8 cellular contexts compared by ENCODE assay signal in genomic region chr7:141737836-141738591, GRCh38. TPM values are rescaled to one million over a fixed set of nuclear protein-coding genes. Genes with fewer than 3 reads are reported as not detected.
A peak's percentile ranks its signal among the peaks of the same experiment; 100 is the strongest.
DNase-seq lines count a peak whose midpoint lies in the region; ATAC-seq and TF ChIP-seq lines count a peak whose summit lies in the region.

A gene with protein sequence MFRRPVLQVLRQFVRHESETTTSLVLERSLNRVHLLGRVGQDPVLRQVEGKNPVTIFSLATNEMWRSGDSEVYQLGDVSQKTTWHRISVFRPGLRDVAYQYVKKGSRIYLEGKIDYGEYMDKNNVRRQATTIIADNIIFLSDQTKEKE (plus strand): TSS chr7:141738358. CDS start chr7:141739167, 809 bp downstream.

- H3K27me3 ChIP-seq in osteoblast (ENCODE audit: insufficient read depth, low read length) (no peaks in the 10 kb centered on the region), thymus (ENCODE audit: control insufficient read depth, insufficient read depth) (no peaks in the 10 kb centered on the region)

- peak within 1 kb of the TSS; percentile 91 for H3K4me3 ChIP-seq in osteoblast (ENCODE audit: insufficient read depth, low read length)
- H3K4me3 ChIP-seq in thymus (ENCODE audit: low read length): peak within 1 kb of the TSS; percentile 86

- H3K36me3 Mint-ChIP-seq in activated naive CD4-positive, alpha-beta T cell treated with anti-CD3 and anti-CD28 coated beads, Interleukin-2, amount 50 U/mL, for 72 hours: peaks cover 30 to 39% of the 10 kb centered on the region in 2 donors

- ATAC-seq in HG02571 (IDR thresholded peaks at IDR 0.05; ENCODE audit: unreplicated experiment) (peak; percentile 96), SK-N-SH treated with all-trans-retinoic acid at 6 μM for 48 hours (peak; percentile 94)
- peak; percentile 88 to 91 for ATAC-seq in activated naive CD4-positive, alpha-beta T cell treated with anti-CD3 and anti-CD28 coated beads, Interleukin-2, amount 50 U/mL, for 72 hours

- peak within 1 kb of the TSS; percentile 99 to 100 for H3K27ac Mint-ChIP-seq in activated naive CD4-positive, alpha-beta T cell treated with anti-CD3 and anti-CD28 coated beads, Interleukin-2, amount 50 U/mL, for 72 hours

- H3K36me3 ChIP-seq in osteoblast (ENCODE audit: insufficient read depth, low read length) (peaks cover 33% of the 10 kb centered on the region), thymus (ENCODE audit: control insufficient read depth, insufficient read depth) (peaks cover 12% of the 10 kb centered on the region)

- H3K79me2 ChIP-seq in osteoblast (ENCODE audit: insufficient read depth, low read length): peaks cover 36% of the 10 kb centered on the region

- CTCF ChIA-PET in GM10248 (lab: Yijun Ruan, JAX): interaction anchor here (0.6 to 3.0 kb wide), 32 partner anchors 9 to 1260 kb away, joined by 3 to 29 read pairs (median 4); partner anchors contain the start of genes DENND11 and TAS2R4

- H3K4me1 ChIP-seq in osteoblast (ENCODE audit: insufficient read depth, low read length) (peaks cover 18% of the 10 kb centered on the region), thymus (ENCODE audit: control insufficient read depth, insufficient read depth, low read length) (peaks cover 7% of the 10 kb centered on the region)

- peak within 1 kb of the TSS; percentile 84 for H3K27ac ChIP-seq in osteoblast (ENCODE audit: low read depth, low read length)
- peak within 1 kb of the TSS; percentile 90 for H3K27ac ChIP-seq in thymus (ENCODE audit: low read depth)

- H3K4me2 ChIP-seq in osteoblast (ENCODE audit: insufficient read depth, low read length): peak within 1 kb of the TSS; percentile 95

- no peaks in the 10 kb centered on the region for H3K9me3 ChIP-seq in osteoblast (ENCODE audit: low read depth, low read length)
- no peaks in the 10 kb centered on the region for H3K9me3 ChIP-seq in thymus (ENCODE audit: control insufficient read depth)

- POLR2A ChIA-PET in GM10248 (lab: Yijun Ruan, JAX): no interaction called here

- 3% methylated on average over 46 of the region's 46 CpGs for WGBS in thymus

- TF ChIP-seq CTCF in GM10248 (IDR thresholded peaks at IDR 0.05; ENCODE audit: control extremely low read depth, extremely low read depth, low read depth, missing control alignments): peak; percentile 77
- peak; percentile 90 for TF ChIP-seq CTCF in osteoblast (IDR thresholded peaks at IDR 0.05; ENCODE audit: extremely low read depth, low read depth, low read length)

- no peaks in the 10 kb centered on the region for H4K20me1 ChIP-seq in osteoblast (ENCODE audit: insufficient read depth, low read length)

- peak within 1 kb of the TSS; percentile 99 for H2AFZ ChIP-seq in osteoblast (ENCODE audit: low read length)

- H3K9me3 Mint-ChIP-seq in activated naive CD4-positive, alpha-beta T cell treated with anti-CD3 and anti-CD28 coated beads, Interleukin-2, amount 50 U/mL, for 72 hours: no peaks in the 10 kb centered on the region

- peak; percentile 86 for DNase-seq in GM10248 (ENCODE audit: extremely low spot score)
- peak; percentile 90 for DNase-seq in NCI-H1048 (lab: John Stamatoyannopoulos, UW)
- peak; percentile 87 to 92 for DNase-seq in activated naive CD4-positive, alpha-beta T cell treated with anti-CD3 and anti-CD28 coated beads, Interleukin-2, amount 50 U/mL, for 72 hours (ENCODE audit: low spot score in 2 of 2)
- DNase-seq in glomerular visceral epithelial cell (ENCODE audit: extremely low spot score): peak; percentile 95
- DNase-seq in osteoblast (ENCODE audit: insufficient read length, low spot score, missing footprints): peak; percentile 93

TF ChIP-seq in SK-N-SH treated with all-trans-retinoic acid at 6 μM for 48 hours, 23 proteins besides CTCF, POLR2A, EP300 and RAD21 (continues in another document):
- TF ChIP-seq ZFP3 (CRISPR knock-in tag; IDR thresholded peaks at IDR 0.05): 0 out of 2 replicates have a peak, but pooled peaks have one; percentile 52
- peak; percentile 7; the same call in 1 of the 2 replicates for TF ChIP-seq ESRRG (CRISPR knock-in tag; IDR thresholded peaks at IDR 0.05)
- 0 out of 2 replicates have a peak, but pooled peaks have one; percentile 26 for TF ChIP-seq ZFP30 (CRISPR knock-in tag; IDR thresholded peaks at IDR 0.05)
- TF ChIP-seq ZC3H10 (CRISPR knock-in tag; IDR thresholded peaks at IDR 0.05): no peak
- TF ChIP-seq ARNTL (CRISPR knock-in tag; IDR thresholded peaks at IDR 0.05; ENCODE audit: borderline replicate concordance, low read depth): 0 out of 2 replicates have a peak, but pooled peaks have one; percentile 58
- peak; percentile 75; the same call in 1 of the 2 replicates for TF ChIP-seq CSDC2 (CRISPR knock-in tag; IDR thresholded peaks at IDR 0.05)
- TF ChIP-seq, protein P1, sequence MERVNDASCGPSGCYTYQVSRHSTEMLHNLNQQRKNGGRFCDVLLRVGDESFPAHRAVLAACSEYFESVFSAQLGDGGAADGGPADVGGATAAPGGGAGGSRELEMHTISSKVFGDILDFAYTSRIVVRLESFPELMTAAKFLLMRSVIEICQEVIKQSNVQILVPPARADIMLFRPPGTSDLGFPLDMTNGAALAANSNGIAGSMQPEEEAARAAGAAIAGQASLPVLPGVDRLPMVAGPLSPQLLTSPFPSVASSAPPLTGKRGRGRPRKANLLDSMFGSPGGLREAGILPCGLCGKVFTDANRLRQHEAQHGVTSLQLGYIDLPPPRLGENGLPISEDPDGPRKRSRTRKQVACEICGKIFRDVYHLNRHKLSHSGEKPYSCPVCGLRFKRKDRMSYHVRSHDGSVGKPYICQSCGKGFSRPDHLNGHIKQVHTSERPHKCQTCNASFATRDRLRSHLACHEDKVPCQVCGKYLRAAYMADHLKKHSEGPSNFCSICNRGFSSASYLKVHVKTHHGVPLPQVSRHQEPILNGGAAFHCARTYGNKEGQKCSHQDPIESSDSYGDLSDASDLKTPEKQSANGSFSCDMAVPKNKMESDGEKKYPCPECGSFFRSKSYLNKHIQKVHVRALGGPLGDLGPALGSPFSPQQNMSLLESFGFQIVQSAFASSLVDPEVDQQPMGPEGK (CRISPR knock-in tag; IDR thresholded peaks at IDR 0.05; ENCODE audit: borderline replicate concordance): no peak
- TF ChIP-seq BACH2 (CRISPR knock-in tag; IDR thresholded peaks at IDR 0.05; ENCODE audit: borderline replicate concordance): no peak
- TF ChIP-seq ISL1 (CRISPR knock-in tag; IDR thresholded peaks at IDR 0.05): peak; percentile 32; the same call in 1 of the 2 replicates
- TF ChIP-seq TSHZ2 (CRISPR knock-in tag; IDR thresholded peaks at IDR 0.05): peak; percentile 62; the same call in 1 of the 2 replicates
- TF ChIP-seq ZNF8 (CRISPR knock-in tag; IDR thresholded peaks at IDR 0.05): peak; percentile 53; the same call in 1 of the 2 replicates
- peak; percentile 63 for TF ChIP-seq RARB (CRISPR knock-in tag; IDR thresholded peaks at IDR 0.05)
- TF ChIP-seq SNAI2 (CRISPR knock-in tag; IDR thresholded peaks at IDR 0.05): no peak
- TF ChIP-seq, protein P2, sequence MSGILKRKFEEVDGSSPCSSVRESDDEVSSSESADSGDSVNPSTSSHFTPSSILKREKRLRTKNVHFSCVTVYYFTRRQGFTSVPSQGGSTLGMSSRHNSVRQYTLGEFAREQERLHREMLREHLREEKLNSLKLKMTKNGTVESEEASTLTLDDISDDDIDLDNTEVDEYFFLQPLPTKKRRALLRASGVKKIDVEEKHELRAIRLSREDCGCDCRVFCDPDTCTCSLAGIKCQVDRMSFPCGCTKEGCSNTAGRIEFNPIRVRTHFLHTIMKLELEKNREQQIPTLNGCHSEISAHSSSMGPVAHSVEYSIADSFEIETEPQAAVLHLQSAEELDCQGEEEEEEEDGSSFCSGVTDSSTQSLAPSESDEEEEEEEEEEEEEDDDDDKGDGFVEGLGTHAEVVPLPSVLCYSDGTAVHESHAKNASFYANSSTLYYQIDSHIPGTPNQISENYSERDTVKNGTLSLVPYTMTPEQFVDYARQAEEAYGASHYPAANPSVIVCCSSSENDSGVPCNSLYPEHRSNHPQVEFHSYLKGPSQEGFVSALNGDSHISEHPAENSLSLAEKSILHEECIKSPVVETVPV (CRISPR knock-in tag; IDR thresholded peaks at IDR 0.05): 0 out of 2 replicates have a peak, but pooled peaks have one; percentile 31
- TF ChIP-seq PPARA (CRISPR knock-in tag; IDR thresholded peaks at IDR 0.05; ENCODE audit: borderline replicate concordance): no peak

RNA-seq across cellular contexts. Expression of the gene that starts here (rescaled TPM):
- total RNA-seq in activated naive CD4-positive, alpha-beta T cell treated with anti-CD3 and anti-CD28 coated beads, Interleukin-2, amount 50 U/mL, for 72 hours: 100 to 1,000 TPM; 174 to 221 TPM
- 88.3 and 96.4 TPM in 2 replicates for total RNA-seq in osteoblast
- 191 TPM for polyA plus RNA-seq in thymus

Comparison
In these comparisons a context has a peak if more than half of its experiments do, and no peak if none do; other contexts are left out.
1. Peak in every context shown above with its lines: DNase-seq, ATAC-seq, H3K4me3 ChIP-seq and H3K27ac ChIP-seq.